22 cellular contexts compared by ENCODE assay signal in genomic region chr3:48688032-48688736, GRCh38. TPM values are rescaled to one million over a fixed set of nuclear protein-coding genes. Genes with fewer than 3 reads are reported as not detected.
DNase-seq lines count a peak whose midpoint lies in the region; ATAC-seq and TF ChIP-seq lines count a peak whose summit lies in the region.
"Had no signal": no experiment of that assay in that cellular context is flagged by ENCODE, and none has a peak within 500 bp of the region (broad histone marks: within the 10 kb centered on the region; RNA-seq: fewer than 3 reads in every experiment).

No MANE protein-coding gene starts in this region.

- CTCF ChIA-PET in IMR-90 (lab: Yijun Ruan, JAX), result interaction anchor here (1.1 to 1.3 kb wide), 2 partner anchors 10 to 52 kb away, joined by 3 to 5 read pairs; no protein-coding TSS in a partner anchor

- no peaks in the 10 kb centered on the region for H3K9me3 ChIP-seq in CD4-positive, CD25-positive, alpha-beta regulatory T cell (ENCODE audit: control insufficient read depth in 2 of 2, low read length in 2 of 2)
- H3K9me3 ChIP-seq in IMR-90 (ENCODE audit: control insufficient read depth, insufficient read depth, low read length), result no peaks in the 10 kb centered on the region
- H3K9me3 ChIP-seq: Caco-2, SK-N-SH, upper lobe of left lung had no signal

- in situ Hi-C loops in IMR-90 (cut with MboI; ENCODE audit: low sequenced_read_pairs), result no loop called here

- H2BK15ac ChIP-seq in IMR-90 (ENCODE audit: low read depth, low read length), result no peak overlapping the region

- DNase-seq in CD4-positive, CD25-positive, alpha-beta regulatory T cell, result no peak
- DNase-seq in IMR-90 (peak; percentile 84), glutamatergic neuron (no peak)
- DNase-seq in stimulated activated naive CD8-positive, alpha-beta T cell treated with anti-CD3 and anti-CD28 coated beads, Interleukin-15, Interleukin-2, amounts not matched to agents 100 U/mL and 50 U/mL, for 24 hours, result no peak
- DNase-seq in activated naive CD4-positive, alpha-beta T cell treated with anti-CD3 and anti-CD28 coated beads, Interleukin-2, amount 50 U/mL, for 72 hours (ENCODE audit: low spot score in 2 of 2), result no peak
- DNase-seq: activated CD4-positive, alpha-beta memory T cell treated with anti-CD3 and anti-CD28 coated beads, Interleukin-2, amount 10 ng/mL, durations not matched to agents 7 days and 5 days; activated CD4-positive, CD25-positive, alpha-beta regulatory T cell; activated naive CD4-positive, alpha-beta T cell; activated T-cell treated with anti-CD3 and anti-CD28 coated beads, Interleukin-2, amount 50 U/mL, for 24 hours; AML-193; Caco-2; foreskin melanocyte; H9; hippocampal formation; Kasumi-1; NCI-H1092 treated with DMSO at 0.1 percent for 48 hours; NCI-H2029; NCI-H446; SK-N-SH; stimulated activated CD4-positive, alpha-beta T cell treated with anti-CD3 and anti-CD28 coated beads, Interleukin-4, amount 100 ng/mL, for 4 hours; upper lobe of left lung had no signal

- H4K5ac ChIP-seq in IMR-90 (ENCODE audit: low read depth, low read length), result no peak overlapping the region

- H3K36me3 Mint-ChIP-seq in CD4-positive, CD25-positive, alpha-beta regulatory T cell, result peaks cover 22% of the 10 kb centered on the region
- peaks cover 7% of the 10 kb centered on the region for H3K36me3 Mint-ChIP-seq in glutamatergic neuron (ENCODE audit: unreplicated experiment)
- H3K36me3 Mint-ChIP-seq in activated naive CD4-positive, alpha-beta T cell treated with anti-CD3 and anti-CD28 coated beads, Interleukin-2, amount 50 U/mL, for 72 hours, result peaks cover 0 to 23% of the 10 kb centered on the region in 2 donors

- H3K14ac ChIP-seq in IMR-90 (replicated peaks; ENCODE audit: low read depth, low read length), result no peak overlapping the region

- no peak overlapping the region for H2BK20ac ChIP-seq in IMR-90 (ENCODE audit: low read depth, low read length)

- H3K27me3 Mint-ChIP-seq in CD4-positive, CD25-positive, alpha-beta regulatory T cell, result no peaks in the 10 kb centered on the region
- H3K27me3 Mint-ChIP-seq in glutamatergic neuron (ENCODE audit: unreplicated experiment), result peaks cover 10% of the 10 kb centered on the region
- H3K27me3 Mint-ChIP-seq: activated CD4-positive, alpha-beta memory T cell treated with anti-CD3 and anti-CD28 coated beads, Interleukin-2, amount 10 ng/mL, durations not matched to agents 7 days and 5 days; activated T-cell treated with anti-CD3 and anti-CD28 coated beads, Interleukin-2, amount 50 U/mL, for 24 hours; central memory CD8-positive, alpha-beta T cell had no signal

- dilution Hi-C loops in IMR-90 (cut with HindIII; ENCODE audit: low sequenced_read_pairs, unreplicated experiment), result no loop called here

- no TSS peak for BruUV-seq in IMR-90 (replicated peaks; lab: Mats Ljungman, UMichigan)

- H3K4me1 Mint-ChIP-seq in CD4-positive, CD25-positive, alpha-beta regulatory T cell, result peaks cover 4 to 34% (median 18%) of the 10 kb centered on the region in 4 donors
- peaks cover 15% of the 10 kb centered on the region for H3K4me1 Mint-ChIP-seq in glutamatergic neuron (ENCODE audit: low read depth, unreplicated experiment)

- H3K27me3 ChIP-seq in CD4-positive, CD25-positive, alpha-beta regulatory T cell (ENCODE audit: control insufficient read depth, insufficient read depth, low read length), result no peaks in the 10 kb centered on the region
- H3K27me3 ChIP-seq in IMR-90 (ENCODE audit: control insufficient read depth, insufficient read depth, low read length), result no peaks in the 10 kb centered on the region
- H3K27me3 ChIP-seq: upper lobe of left lung had no signal

- no peak overlapping the region for H3K56ac ChIP-seq in IMR-90 (ENCODE audit: extremely low read depth, insufficient read depth, low read length)

- H4K20me1 ChIP-seq in IMR-90 (ENCODE audit: insufficient read depth, low read length), result peaks cover 49% of the 10 kb centered on the region

- H4K91ac ChIP-seq in IMR-90 (ENCODE audit: insufficient read depth, low read depth, low read length), result no peak overlapping the region; the same call in 1 of the 2 replicates

- H3K4me3 Mint-ChIP-seq in CD4-positive, CD25-positive, alpha-beta regulatory T cell, result peak overlapping the region in 3 of 4 donors; percentile 11 to 52 (median 21)
- H3K4me3 Mint-ChIP-seq in glutamatergic neuron (ENCODE audit: unreplicated experiment), result no peak overlapping the region
- H3K4me3 Mint-ChIP-seq: activated CD4-positive, alpha-beta memory T cell treated with anti-CD3 and anti-CD28 coated beads, Interleukin-2, amount 10 ng/mL, durations not matched to agents 7 days and 5 days; activated T-cell treated with anti-CD3 and anti-CD28 coated beads, Interleukin-2, amount 50 U/mL, for 24 hours; H9 had no signal

- H3K4me1 ChIP-seq in CD4-positive, CD25-positive, alpha-beta regulatory T cell (ENCODE audit: control insufficient read depth, insufficient read depth, low read length, poor library complexity, severe bottlenecking), result peaks cover 28% of the 10 kb centered on the region
- peaks cover 44% of the 10 kb centered on the region for H3K4me1 ChIP-seq in IMR-90 (ENCODE audit: control insufficient read depth, insufficient read depth, low read length)

- H3K18ac ChIP-seq in IMR-90 (ENCODE audit: low read depth, low read length), result no peak overlapping the region

- TF ChIP-seq POLR2A in IMR-90 (IDR thresholded peaks at IDR 0.05; ENCODE audit: low read depth, low read length), result no peak

- H2AK5ac ChIP-seq in IMR-90 (ENCODE audit: low read depth, low read length), result peak overlapping the region; percentile 59; the same call in 1 of the 2 replicates

- 94% methylated on average over 13 of the region's 18 CpGs; no CpG with 5 or more reads in 1 of the 2 experiments for WGBS in IMR-90 (ENCODE audit: extremely low coverage in 2 of 2, insufficient read length in 1 of 2), 2 experiments

- H2BK5ac ChIP-seq in IMR-90 (ENCODE audit: low read depth, low read length, poor library complexity, severe bottlenecking), result peak overlapping the region; percentile 40

- H3K4ac ChIP-seq in IMR-90 (ENCODE audit: low read depth, low read length), result peak overlapping the region; percentile 33; the same call in 1 of the 2 replicates

- POLR2A ChIA-PET in IMR-90 (lab: Charles Lee; ENCODE audit: unreplicated experiment), result interaction anchor here (0.6 kb wide), 1 partner anchor 445 kb away, joined by 6 read pairs; no protein-coding TSS in a partner anchor

- H3K9me1 ChIP-seq in IMR-90 (ENCODE audit: insufficient read depth, low read length), result peaks cover 37% of the 10 kb centered on the region

- peaks cover 56% of the 10 kb centered on the region for H3K36me3 ChIP-seq in CD4-positive, CD25-positive, alpha-beta regulatory T cell (ENCODE audit: control insufficient read depth, insufficient read depth, low read length)
- peaks cover 45% of the 10 kb centered on the region for H3K36me3 ChIP-seq in IMR-90 (ENCODE audit: control insufficient read depth, insufficient read depth, low read length)

- H3K27ac Mint-ChIP-seq in CD4-positive, CD25-positive, alpha-beta regulatory T cell, result no peak overlapping the region
- H3K27ac Mint-ChIP-seq in glutamatergic neuron (ENCODE audit: unreplicated experiment), result peak overlapping the region; percentile 20
- H3K27ac Mint-ChIP-seq in activated naive CD4-positive, alpha-beta T cell treated with anti-CD3 and anti-CD28 coated beads, Interleukin-2, amount 50 U/mL, for 72 hours, result no peak overlapping the region
- H3K27ac Mint-ChIP-seq: activated CD4-positive, alpha-beta memory T cell treated with anti-CD3 and anti-CD28 coated beads, Interleukin-2, amount 10 ng/mL, durations not matched to agents 7 days and 5 days; activated T-cell treated with anti-CD3 and anti-CD28 coated beads, Interleukin-2, amount 50 U/mL, for 24 hours had no signal

- H2AK9ac ChIP-seq in IMR-90 (replicated peaks; ENCODE audit: low read depth, low read length, poor library complexity), result no peak overlapping the region

- no peak overlapping the region for H3K9ac ChIP-seq in IMR-90 (ENCODE audit: low read depth, low read length)
- H3K9ac ChIP-seq: SK-N-SH had no signal

- TF ChIP-seq CTCF in IMR-90 (conservative IDR thresholded peaks at IDR 0.05; ENCODE audit: low read depth, low read length) (no peak), glutamatergic neuron (IDR thresholded peaks at IDR 0.05; ENCODE audit: partially characterized antibody, unreplicated experiment) (no peak)

- H3K79me1 ChIP-seq in IMR-90 (ENCODE audit: low read depth in 1 of 2, low read length in 2 of 2), result peaks cover 44 to 85% of the 10 kb centered on the region in 2 experiments

- no peak overlapping the region for H3K4me3 ChIP-seq in CD4-positive, CD25-positive, alpha-beta regulatory T cell (ENCODE audit: low read depth, low read length)
- no peak overlapping the region for H3K4me3 ChIP-seq in IMR-90 (ENCODE audit: insufficient read depth, low read depth, low read length)
- H3K4me3 ChIP-seq: upper lobe of left lung had no signal

- no peak for TF ChIP-seq RAD21 in IMR-90 (IDR thresholded peaks at IDR 0.05; ENCODE audit: low read length)

- intact Hi-C loops in IMR-90 (cut with micrococcal nuclease), result loop anchor here (5.0 kb wide), 1 partner anchor 221 kb away; a partner anchor contains a TSS

- no peak for ATAC-seq in CD4-positive, CD25-positive, alpha-beta regulatory T cell (ENCODE audit: low read depth in 2 of 2)
- peak; percentile 44 for ATAC-seq in IMR-90 (ENCODE audit: low read depth)
- ATAC-seq in stimulated activated naive CD8-positive, alpha-beta T cell treated with anti-CD3 and anti-CD28 coated beads, Interleukin-15, Interleukin-2, amounts not matched to agents 100 U/mL and 50 U/mL, for 24 hours, result no peak
- no peak for ATAC-seq in activated naive CD4-positive, alpha-beta T cell treated with anti-CD3 and anti-CD28 coated beads, Interleukin-2, amount 50 U/mL, for 72 hours

- H2AFZ ChIP-seq in IMR-90 (replicated peaks; ENCODE audit: low read length, poor library complexity), result peak overlapping the region; percentile 18

- H3K23ac ChIP-seq in IMR-90 (ENCODE audit: low read depth, low read length), result no peak overlapping the region

- H3K9me3 Mint-ChIP-seq in CD4-positive, CD25-positive, alpha-beta regulatory T cell, result no peaks in the 10 kb centered on the region
- peaks cover 9% of the 10 kb centered on the region for H3K9me3 Mint-ChIP-seq in glutamatergic neuron (ENCODE audit: unreplicated experiment)
- no peaks in the 10 kb centered on the region for H3K9me3 Mint-ChIP-seq in activated naive CD4-positive, alpha-beta T cell treated with anti-CD3 and anti-CD28 coated beads, Interleukin-2, amount 50 U/mL, for 72 hours
- H3K9me3 Mint-ChIP-seq: activated CD4-positive, alpha-beta memory T cell treated with anti-CD3 and anti-CD28 coated beads, Interleukin-2, amount 10 ng/mL, durations not matched to agents 7 days and 5 days; activated T-cell treated with anti-CD3 and anti-CD28 coated beads, Interleukin-2, amount 50 U/mL, for 24 hours; central memory CD8-positive, alpha-beta T cell; H9 had no signal

- 0 out of 4 replicates have a peak overlapping the region, but pooled peaks of 1 of the 2 experiments have one; percentile 44 for H4K8ac ChIP-seq in IMR-90 (ENCODE audit: low read depth in 2 of 2, low read length in 2 of 2)

- H3K27ac ChIP-seq in CD4-positive, CD25-positive, alpha-beta regulatory T cell (ENCODE audit: insufficient read depth, low read length, poor library complexity, severe bottlenecking), result no peak overlapping the region
- H3K27ac ChIP-seq in IMR-90 (ENCODE audit: insufficient read depth, low read length), result peak overlapping the region; percentile 58; the same call in 1 of the 2 replicates
- H3K27ac ChIP-seq: upper lobe of left lung had no signal

- no peak overlapping the region for H3K4me2 ChIP-seq in IMR-90 (ENCODE audit: low read depth, low read length)
- H3K4me2 ChIP-seq: SK-N-SH had no signal

- H2BK120ac ChIP-seq in IMR-90 (ENCODE audit: low read depth, low read length), result 0 out of 2 replicates have a peak overlapping the region, but pooled peaks have one; percentile 26

RNA-seq across cellular contexts. Expression of gene NCKIPSD, which starts 2.5 kb away (rescaled TPM):
- 19.2 TPM for total RNA-seq in CD4-positive, CD25-positive, alpha-beta regulatory T cell
- 10 to 100 TPM in 2 of 4 donors, 1 to 10 TPM in 2; 6.4 to 11.6 (median 10.3) TPM for polyA plus RNA-seq in CD4-positive, CD25-positive, alpha-beta regulatory T cell
- total RNA-seq in IMR-90 (2012; rRNA removed), result 21.0 and 21.9 TPM in 2 replicates
- polyA plus RNA-seq in IMR-90 (2012; rRNA removed), result 38.3 and 42.3 TPM in 2 replicates
- polyA plus RNA-seq in IMR-90 (2012; cell fraction: cytosol; rRNA removed), result 15.5 and 40.7 TPM in 2 replicates
- polyA plus RNA-seq in IMR-90 (2012; cell fraction: nucleus; rRNA removed; ENCODE audit: low replicate concordance), result 71.9 and 123 TPM in 2 replicates
- 35.5 TPM for total RNA-seq in glutamatergic neuron (ENCODE audit: unreplicated experiment)
- 10 to 100 TPM; 45.7 to 77.2 TPM for total RNA-seq in activated naive CD4-positive, alpha-beta T cell treated with anti-CD3 and anti-CD28 coated beads, Interleukin-2, amount 50 U/mL, for 72 hours

RNA-seq across cellular contexts. Expression of gene CELSR3, which starts 25.5 kb away (rescaled TPM):
- 8.8 TPM for total RNA-seq in CD4-positive, CD25-positive, alpha-beta regulatory T cell
- polyA plus RNA-seq in CD4-positive, CD25-positive, alpha-beta regulatory T cell, result under 1 TPM; 0.31 to 0.53 (median 0.37) TPM
- total RNA-seq in IMR-90 (2012; rRNA removed), result 0.18 and 0.28 TPM in 2 replicates
- 0.59 and 0.63 TPM in 2 replicates for polyA plus RNA-seq in IMR-90 (2012; rRNA removed)
- polyA plus RNA-seq in IMR-90 (2012; cell fraction: cytosol; rRNA removed), result 0.21 and 0.46 TPM in 2 replicates
- 2.5 and 3.7 TPM in 2 replicates for polyA plus RNA-seq in IMR-90 (2012; cell fraction: nucleus; rRNA removed; ENCODE audit: low replicate concordance)
- total RNA-seq in glutamatergic neuron (ENCODE audit: unreplicated experiment), result 162 TPM
- 10 to 100 TPM; 12.6 to 13.1 TPM for total RNA-seq in activated naive CD4-positive, alpha-beta T cell treated with anti-CD3 and anti-CD28 coated beads, Interleukin-2, amount 50 U/mL, for 72 hours

RNA-seq across cellular contexts. Expression of gene IP6K2, which starts 28.8 kb away (rescaled TPM):
- total RNA-seq in CD4-positive, CD25-positive, alpha-beta regulatory T cell, result 107 TPM
- polyA plus RNA-seq in CD4-positive, CD25-positive, alpha-beta regulatory T cell, result 10 to 100 TPM; 54.0 to 58.6 (median 55.8) TPM
- total RNA-seq in IMR-90 (2012; rRNA removed), result 73.7 and 76.9 TPM in 2 replicates
- polyA plus RNA-seq in IMR-90 (2012; rRNA removed), result 155 and 169 TPM in 2 replicates
- 86.6 and 128 TPM in 2 replicates for polyA plus RNA-seq in IMR-90 (2012; cell fraction: cytosol; rRNA removed)
- 518 and 581 TPM in 2 replicates for polyA plus RNA-seq in IMR-90 (2012; cell fraction: nucleus; rRNA removed; ENCODE audit: low replicate concordance)
- 182 TPM for total RNA-seq in glutamatergic neuron (ENCODE audit: unreplicated experiment)
- 10 to 100 TPM; 53.8 to 73.5 TPM for total RNA-seq in activated naive CD4-positive, alpha-beta T cell treated with anti-CD3 and anti-CD28 coated beads, Interleukin-2, amount 50 U/mL, for 72 hours

RNA-seq across cellular contexts. Expression of gene SLC26A6, which starts 52.9 kb away (rescaled TPM):
- 25.1 TPM for total RNA-seq in CD4-positive, CD25-positive, alpha-beta regulatory T cell
- polyA plus RNA-seq in CD4-positive, CD25-positive, alpha-beta regulatory T cell, result 1 to 10 TPM; 3.2 to 6.7 (median 5.9) TPM
- total RNA-seq in IMR-90 (2012; rRNA removed), result 11.7 and 11.8 TPM in 2 replicates
- polyA plus RNA-seq in IMR-90 (2012; rRNA removed), result 31.4 and 34.3 TPM in 2 replicates
- 12.8 and 16.9 TPM in 2 replicates for polyA plus RNA-seq in IMR-90 (2012; cell fraction: cytosol; rRNA removed)
- polyA plus RNA-seq in IMR-90 (2012; cell fraction: nucleus; rRNA removed; ENCODE audit: low replicate concordance), result 352 and 485 TPM in 2 replicates
- 26.0 TPM for total RNA-seq in glutamatergic neuron (ENCODE audit: unreplicated experiment)
- total RNA-seq in activated naive CD4-positive, alpha-beta T cell treated with anti-CD3 and anti-CD28 coated beads, Interleukin-2, amount 50 U/mL, for 72 hours, result 100 to 1,000 TPM in 1 of 2 donors, 10 to 100 TPM in 1; 38.3 to 110 TPM

Comparison
In these comparisons a context has a peak if more than half of its experiments do, and no peak if none do; other contexts are left out.
1. RNA of gene CELSR3, which starts 25.5 kb away (total RNA-seq): 162 TPM in glutamatergic neuron (single experiment); 12.6 to 13.1 TPM in activated naive CD4-positive, alpha-beta T cell treated with anti-CD3 and anti-CD28 coated beads, Interleukin-2, amount 50 U/mL, for 72 hours, 8.8 TPM in CD4-positive, CD25-positive, alpha-beta regulatory T cell (single experiment) and 0.18 to 0.28 TPM in IMR-90; every median in the first group is over 10 times any median in the second.